Comparison of ENCODE assay signal across 20 cellular contexts in the genomic region with DNA sequence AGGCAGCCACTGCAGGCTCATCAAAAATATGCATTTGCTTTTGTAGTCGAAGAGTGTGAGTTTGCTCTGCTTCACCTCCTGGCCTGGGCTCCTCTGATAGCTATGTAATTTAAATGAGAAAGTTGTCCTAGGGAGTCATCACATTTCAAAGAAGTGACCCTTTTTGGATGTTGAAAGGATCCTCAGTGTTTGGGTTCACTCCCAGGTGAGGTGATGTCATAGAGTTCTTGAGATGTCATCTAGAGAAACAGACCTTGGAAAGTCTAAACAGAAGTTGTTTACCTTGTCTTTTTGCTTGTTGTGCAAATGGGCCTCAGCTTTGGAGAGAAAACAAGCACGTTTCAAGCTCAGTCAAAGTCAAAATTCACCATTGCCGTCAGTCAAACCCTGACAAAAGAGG.
DNase-seq lines count a peak whose midpoint lies in the region; ATAC-seq and TF ChIP-seq lines count a peak whose summit lies in the region.
"Had no signal": no experiment of that assay in that cellular context is flagged by ENCODE, and none has a peak within 500 bp of the region (broad histone marks: within the 10 kb centered on the region; RNA-seq: fewer than 3 reads in every experiment).

No MANE protein-coding gene starts in this region.

- peaks cover 30% of the 10 kb centered on the region for H3K27me3 Mint-ChIP-seq in endodermal cell (ENCODE audit: insufficient read depth)
- peaks cover 18% of the 10 kb centered on the region for H3K27me3 Mint-ChIP-seq in nephron progenitor cell (ENCODE audit: low read depth, poor library complexity)

- H3K4me3 Mint-ChIP-seq in endodermal cell (no peak overlapping the region), nephron progenitor cell (no peak overlapping the region)
- H3K4me3 Mint-ChIP-seq: CD4-positive, CD25-positive, alpha-beta regulatory T cell; IgD-negative memory B cell had no signal

- peaks cover 38% of the 10 kb centered on the region for H3K27me3 ChIP-seq in HUES64 (ENCODE audit: insufficient read depth, low read length)
- no peaks in the 10 kb centered on the region for H3K27me3 ChIP-seq in endodermal cell (ENCODE audit: control insufficient read depth, insufficient read depth, low read length, poor library complexity, severe bottlenecking)
- peaks cover 58% of the 10 kb centered on the region; the same call in 1 of the 2 replicates for H3K27me3 ChIP-seq in iPS-20b (ENCODE audit: insufficient read depth, low read length)
- H3K27me3 ChIP-seq: BLaER1 had no signal

- H3K36me3 ChIP-seq in HUES64 (ENCODE audit: insufficient read depth, low read length), result no peaks in the 10 kb centered on the region
- H3K36me3 ChIP-seq in endodermal cell (ENCODE audit: control insufficient read depth, insufficient read depth, low read length), result no peaks in the 10 kb centered on the region
- H3K36me3 ChIP-seq in iPS-20b (ENCODE audit: insufficient read depth, low read depth, low read length), result no peaks in the 10 kb centered on the region
- H3K36me3 ChIP-seq: BLaER1 had no signal

- H3K4me3 ChIP-seq in HUES64 (ENCODE audit: low read length) (no peak overlapping the region), endodermal cell (ENCODE audit: low read length) (no peak overlapping the region), iPS-20b (ENCODE audit: low read length) (peak overlapping the region; percentile 17; the same call in 1 of the 2 replicates)
- H3K4me3 ChIP-seq: BLaER1 had no signal

- 8% methylated on average over 3 of the region's 3 CpGs for WGBS in HUES64
- WGBS in endodermal cell (ENCODE audit: insufficient coverage in 1 of 2, insufficient read length in 1 of 2), 2 experiments, result 24 to 52% methylated on average over 3 of the region's 3 CpGs

- peaks cover 11% of the 10 kb centered on the region for H3K9me3 Mint-ChIP-seq in endodermal cell
- peaks cover 15% of the 10 kb centered on the region for H3K9me3 Mint-ChIP-seq in nephron progenitor cell

- H3K9me3 ChIP-seq in HUES64 (ENCODE audit: insufficient read depth, low read depth, low read length) (peaks cover 3% of the 10 kb centered on the region; the same call in 1 of the 2 replicates), endodermal cell (ENCODE audit: control insufficient read depth, low read length) (peaks cover 9% of the 10 kb centered on the region), iPS-20b (ENCODE audit: insufficient read depth, low read depth, low read length) (no peaks in the 10 kb centered on the region)
- H3K9me3 ChIP-seq: BLaER1 had no signal

- H3K4me1 Mint-ChIP-seq in endodermal cell, result peaks cover 8% of the 10 kb centered on the region
- peaks cover 6% of the 10 kb centered on the region for H3K4me1 Mint-ChIP-seq in nephron progenitor cell
- H3K4me1 Mint-ChIP-seq: CD4-positive, CD25-positive, alpha-beta regulatory T cell; IgD-negative memory B cell had no signal

- no peak overlapping the region for H3K9ac ChIP-seq in HUES64 (ENCODE audit: low read depth, low read length)
- H3K9ac ChIP-seq in endodermal cell (ENCODE audit: extremely low read depth, low read length, poor library complexity, severe bottlenecking), result no peak overlapping the region
- no peak overlapping the region for H3K9ac ChIP-seq in iPS-20b (ENCODE audit: low read depth, low read length)
- H3K9ac ChIP-seq: BLaER1, KMS-11 had no signal

- peaks cover 2% of the 10 kb centered on the region for H3K36me3 Mint-ChIP-seq in endodermal cell (ENCODE audit: low read depth)
- H3K36me3 Mint-ChIP-seq in nephron progenitor cell (ENCODE audit: low read depth), result peaks cover 4% of the 10 kb centered on the region
- H3K36me3 Mint-ChIP-seq: CD4-positive, CD25-positive, alpha-beta regulatory T cell; IgD-negative memory B cell had no signal

- peak overlapping the region; percentile 74; the same call in 1 of the 2 replicates for H3K27ac ChIP-seq in HUES64 (ENCODE audit: low read depth, low read length)
- H3K27ac ChIP-seq in endodermal cell (ENCODE audit: low read depth, low read length), result no peak overlapping the region
- H3K27ac ChIP-seq in iPS-20b (ENCODE audit: low read length), result no peak overlapping the region
- H3K27ac ChIP-seq: BLaER1, KMS-11 had no signal

- no peak for TF ChIP-seq CTCF in endodermal cell (conservative IDR thresholded peaks at IDR 0.05)
- TF ChIP-seq CTCF in nephron progenitor cell (IDR thresholded peaks at IDR 0.05), result no peak

- ATAC-seq in HG03196 (IDR thresholded peaks at IDR 0.05; ENCODE audit: unreplicated experiment), result no peak

- H3K4me1 ChIP-seq in HUES64 (ENCODE audit: insufficient read depth, low read length), result peaks cover 18% of the 10 kb centered on the region
- no peaks in the 10 kb centered on the region for H3K4me1 ChIP-seq in endodermal cell (ENCODE audit: control insufficient read depth, insufficient read depth, low read length)
- H3K4me1 ChIP-seq in iPS-20b (ENCODE audit: insufficient read depth, low read length), result peaks cover 8% of the 10 kb centered on the region
- H3K4me1 ChIP-seq: BLaER1 had no signal

- DNase-seq in ELF-1 (ENCODE audit: low read depth, low spot score), result peak; percentile 78
- peak; percentile 69 for DNase-seq in endodermal cell
- no peak for DNase-seq in nephron progenitor cell
- no peak for DNase-seq in pons (ENCODE audit: low spot score)
- DNase-seq: CD4-positive, CD25-positive, alpha-beta regulatory T cell; GOT3; MM.1S; NCI-H1417; NCI-H1694; NCI-H2029 treated with DMSO at 0.1 percent for 48 hours; NCI-H526; NCI-H82; Right ventricle myocardium superior; RPMI8226 had no signal

- H3K27ac Mint-ChIP-seq in endodermal cell, result no peak overlapping the region
- H3K27ac Mint-ChIP-seq in nephron progenitor cell, result no peak overlapping the region
- H3K27ac Mint-ChIP-seq: IgD-negative memory B cell had no signal

Comparison
In these comparisons a context has a peak if more than half of its experiments do, and no peak if none do; other contexts are left out.
1. DNase-seq: peak in ELF-1 (single experiment) and endodermal cell (single experiment); none in nephron progenitor cell (single experiment) and pons (single experiment).